ENCODE assay signal across 8 cellular contexts in the genomic region with DNA sequence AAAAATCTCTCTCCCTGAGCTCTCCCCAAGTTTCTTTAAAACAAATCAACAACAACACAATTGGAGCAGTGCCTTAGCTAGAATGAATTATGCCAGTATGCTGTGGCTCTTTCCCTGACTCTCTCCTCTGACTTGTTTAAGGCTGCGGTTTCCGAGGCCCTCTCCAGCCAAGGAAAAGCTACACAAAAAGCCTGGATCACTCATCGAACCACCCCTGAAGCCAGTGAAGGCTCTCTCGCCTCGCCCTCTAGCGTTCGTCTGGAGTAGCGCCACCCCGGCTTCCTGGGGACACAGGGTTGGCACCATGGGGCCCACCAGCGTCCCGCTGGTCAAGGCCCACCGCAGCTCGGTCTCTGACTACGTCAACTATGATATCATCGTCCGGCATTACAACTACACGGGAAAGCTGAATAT. TPM values are rescaled to one million over a fixed set of nuclear protein-coding genes. Genes with fewer than 3 reads are reported as not detected.
DNase-seq lines count a peak whose midpoint lies in the region; ATAC-seq and TF ChIP-seq lines count a peak whose summit lies in the region.

No MANE protein-coding gene starts in this region.

- peak; percentile 98 for TF ChIP-seq CTCF in AG09319 (IDR thresholded peaks at IDR 0.05; ENCODE audit: low read depth, low read length)
- peak in 2 of 3 donors; percentile 45 to 63 for TF ChIP-seq CTCF in omental fat pad (IDR thresholded peaks at IDR 0.05)

- H3K27ac Mint-ChIP-seq in activated naive CD4-positive, alpha-beta T cell treated with anti-CD3 and anti-CD28 coated beads for 36 hours, result peak overlapping the region; percentile 99

- in situ Hi-C loops in SK-MEL-5 (cut with HindIII; ENCODE audit: low pct_unique_long_range_greater_than_20kb, low sequenced_read_pairs), result no loop called here

- ATAC-seq in GM18520 (IDR thresholded peaks at IDR 0.05; ENCODE audit: unreplicated experiment), result peak; percentile 26
- ATAC-seq in omental fat pad (ENCODE audit: low FRiP score), result peak; percentile 49

- H3K4me3 Mint-ChIP-seq in activated naive CD4-positive, alpha-beta T cell treated with anti-CD3 and anti-CD28 coated beads for 36 hours, result peak overlapping the region; percentile 99

- H3K36me3 Mint-ChIP-seq in activated naive CD4-positive, alpha-beta T cell treated with anti-CD3 and anti-CD28 coated beads for 36 hours (ENCODE audit: low read depth), result peaks cover 72% of the 10 kb centered on the region

- CTCF ChIA-PET in activated naive CD4-positive, alpha-beta T cell treated with anti-CD3 and anti-CD28 coated beads for 36 hours (lab: Charles Lee), result interaction anchor here (0.6 to 4.2 kb wide), 39 partner anchors 9 to 322 kb away, joined by 3 to 91 read pairs (median 5); a partner anchor contains a TSS

- no peaks in the 10 kb centered on the region for H3K27me3 Mint-ChIP-seq in activated naive CD4-positive, alpha-beta T cell treated with anti-CD3 and anti-CD28 coated beads for 36 hours (ENCODE audit: low read depth)

- peaks cover 44% of the 10 kb centered on the region for H3K4me1 Mint-ChIP-seq in activated naive CD4-positive, alpha-beta T cell treated with anti-CD3 and anti-CD28 coated beads for 36 hours (ENCODE audit: low read depth)

- DNase-seq in AG09319 (ENCODE audit: extremely low read depth, low read depth) (peak; percentile 75), HuH-7 (ENCODE audit: low spot score) (peak; percentile 77), SK-MEL-5 (ENCODE audit: low read depth, low spot score) (peak; percentile 86), globus pallidus (ENCODE audit: low spot score) (peak; percentile 67), omental fat pad (ENCODE audit: low spot score) (peak; percentile 85), substantia nigra (lab: John Stamatoyannopoulos, UW) (peak in 45 of 49 donors; percentile 9 to 83 (median 65))
- DNase-seq in activated naive CD4-positive, alpha-beta T cell treated with anti-CD3 and anti-CD28 coated beads for 36 hours, result peak; percentile 97

- intact Hi-C loops in activated naive CD4-positive, alpha-beta T cell treated with anti-CD3 and anti-CD28 coated beads for 36 hours (cut with micrococcal nuclease), result loop anchor here (1.0 to 5.0 kb wide), 10 partner anchors 46 to 796 kb away; a partner anchor contains a TSS

- no peaks in the 10 kb centered on the region for H3K9me3 Mint-ChIP-seq in activated naive CD4-positive, alpha-beta T cell treated with anti-CD3 and anti-CD28 coated beads for 36 hours

- peak overlapping the region; percentile 14 for H3K27ac ChIP-seq in substantia nigra (ENCODE audit: low read depth, low read length, poor library complexity, severe bottlenecking)

RNA-seq across cellular contexts. Expression of a gene that starts 1.9 kb away (rescaled TPM):
- 0.03 TPM in 1 of 2 replicates, not detected in the other for total RNA-seq in SK-MEL-5 (2014; rRNA removed; shearing (Covaris generic))
- polyA plus RNA-seq in SK-MEL-5 (2015; cell fraction: cytosol; rRNA removed), result 0.04 TPM in 1 of 2 replicates, not detected in the other
- polyA plus RNA-seq in SK-MEL-5 (2015; cell fraction: nucleus; rRNA removed), result not detected in 2 replicates
- 100 to 1,000 TPM; 129 to 131 TPM for total RNA-seq in activated naive CD4-positive, alpha-beta T cell treated with anti-CD3 and anti-CD28 coated beads for 36 hours
- 100 to 1,000 TPM in 3 of 4 donors, 10 to 100 TPM in 1; 44.3 to 236 (median 161) TPM for total RNA-seq in omental fat pad

Comparison
In these comparisons a context has a peak if more than half of its experiments do, and no peak if none do; other contexts are left out.
1. Peak in every context shown above with its lines: DNase-seq, ATAC-seq and H3K27ac ChIP-seq.
2. RNA of a gene that starts 1.9 kb away (total RNA-seq): 44.3 to 236 TPM in omental fat pad and 129 to 131 TPM in activated naive CD4-positive, alpha-beta T cell treated with anti-CD3 and anti-CD28 coated beads for 36 hours; 0.03 TPM in SK-MEL-5; every median in the first group is over 10 times any median in the second.